ENCODE assay signal across 18 cellular contexts in genomic region chr14:72155379-72155993, GRCh38.
"Had no signal": no experiment of that assay in that cellular context is flagged by ENCODE, and none has a peak within 500 bp of the region (broad histone marks: within the 10 kb centered on the region; RNA-seq: fewer than 3 reads in every experiment).

No MANE protein-coding gene starts in this region.

- H3K4me1 Mint-ChIP-seq: immature natural killer cell, mesothelial cell of epicardium had no signal

- H3K4me3 ChIP-seq: adrenal gland, colonic mucosa, esophagus squamous epithelium, lower lobe of right lung, pancreas had no signal

- H3K4me1 ChIP-seq: adrenal gland, colonic mucosa, esophagus squamous epithelium, lower lobe of right lung, pancreas had no signal

- H3K9me3 ChIP-seq: adrenal gland, colonic mucosa, esophagus squamous epithelium, lower lobe of right lung, pancreas had no signal

- ATAC-seq: left cardiac atrium, lower lobe of right lung, pancreas had no signal

- H3K27me3 Mint-ChIP-seq: type B pancreatic cell had no signal

- H3K36me3 ChIP-seq: adrenal gland, colonic mucosa, esophagus squamous epithelium, lower lobe of right lung, pancreas had no signal

- H3K4me3 Mint-ChIP-seq: immature natural killer cell, mesothelial cell of epicardium, type B pancreatic cell had no signal

- H3K27ac ChIP-seq: adrenal gland, colonic mucosa, esophagus squamous epithelium, lower lobe of right lung, pancreas had no signal

- DNase-seq: activated CD4-positive, alpha-beta T cell treated with anti-CD3 and anti-CD28 coated beads for 4 hours; activated CD8-positive, alpha-beta memory T cell treated with anti-CD3 and anti-CD28 coated beads for 24 hours; activated naive CD4-positive, alpha-beta T cell; adrenal gland; caudate nucleus; colonic mucosa; esophagus squamous epithelium; foreskin fibroblast; immature natural killer cell; left cardiac atrium; lower lobe of right lung; pancreas; retina; stimulated activated CD4-positive, alpha-beta T cell treated with anti-CD3 and anti-CD28 coated beads, Interleukin-15, amount 100 ng/mL, for 24 hours; stimulated activated CD4-positive, alpha-beta T cell treated with anti-CD3 and anti-CD28 coated beads, Interleukin-4, amount 100 ng/mL, for 24 hours; substantia nigra had no signal

- H3K27me3 ChIP-seq: adrenal gland, colonic mucosa, esophagus squamous epithelium, pancreas had no signal

- H3K36me3 Mint-ChIP-seq: immature natural killer cell, mesothelial cell of epicardium, type B pancreatic cell had no signal
